In genomic region chr9:128274245-128274644, GRCh38 we compare ENCODE assay signal across 12 cellular contexts. TPM values are rescaled to one million over a fixed set of nuclear protein-coding genes. Genes with fewer than 3 reads are reported as not detected.
A peak's percentile ranks its signal among the peaks of the same experiment; 100 is the strongest.
DNase-seq lines count a peak whose midpoint lies in the region; ATAC-seq and TF ChIP-seq lines count a peak whose summit lies in the region.
"Had no signal": no experiment of that assay in that cellular context is flagged by ENCODE, and none has a peak within 500 bp of the region (broad histone marks: within the 10 kb centered on the region; RNA-seq: fewer than 3 reads in every experiment).

No MANE protein-coding gene starts in this region.

- no peaks in the 10 kb centered on the region for H3K27me3 Mint-ChIP-seq in activated T-cell treated with anti-CD3 and anti-CD28 coated beads, Interleukin-2, amount 50 U/mL, for 24 hours
- no peaks in the 10 kb centered on the region; the same call in 1 of the 2 replicates for H3K27me3 Mint-ChIP-seq in WTC11 (ENCODE audit: low read depth)

- H3K36me3 Mint-ChIP-seq in activated T-cell treated with anti-CD3 and anti-CD28 coated beads, Interleukin-2, amount 50 U/mL, for 24 hours (ENCODE audit: low read depth) = peaks cover 43% of the 10 kb centered on the region
- H3K36me3 Mint-ChIP-seq in WTC11 = peaks cover 12% of the 10 kb centered on the region

- CTCF ChIA-PET in WTC11 (lab: Charles Lee) = interaction anchor here (2.1 kb wide), 1 partner anchor 19 kb away, joined by 7 read pairs; no protein-coding TSS in a partner anchor

- H3K27ac ChIP-seq in smooth muscle cell (ENCODE audit: low read depth) (peak overlapping the region; percentile 98), caudate nucleus (ENCODE audit: low read depth, low read length) (no peak overlapping the region)

- DNase-seq in activated T-cell treated with anti-CD3 and anti-CD28 coated beads, Interleukin-2, amount 50 U/mL, for 24 hours = no peak
- no peak for DNase-seq in activated T-cell treated with anti-CD3 and anti-CD28 coated beads for 4 hours
- DNase-seq in WTC11 (ENCODE audit: low spot score) = no peak
- DNase-seq in fibroblast of villous mesenchyme (ENCODE audit: low read depth) = no peak
- no peak for DNase-seq in smooth muscle cell (lab: John Stamatoyannopoulos, UW; ENCODE audit: unreplicated experiment)
- no peak for DNase-seq in caudate nucleus (lab: John Stamatoyannopoulos, UW)
- DNase-seq: effector CD8-positive, alpha-beta T cell; NCI-H1694 treated with DMSO at 0.1 percent for 48 hours; SHP77 treated with DMSO at 0.1 percent for 48 hours; upper lobe of left lung had no signal

- peak overlapping the region; percentile 97 for H3K27ac Mint-ChIP-seq in activated T-cell treated with anti-CD3 and anti-CD28 coated beads, Interleukin-2, amount 50 U/mL, for 24 hours
- H3K27ac Mint-ChIP-seq in WTC11 = no peak overlapping the region

- H3K36me3 ChIP-seq in smooth muscle cell (ENCODE audit: low read depth) = peaks cover 11% of the 10 kb centered on the region

- H3K27me3 ChIP-seq in smooth muscle cell (ENCODE audit: low read depth) = no peaks in the 10 kb centered on the region
- H3K27me3 ChIP-seq: upper lobe of left lung had no signal

- peaks cover 54% of the 10 kb centered on the region for H4K20me1 ChIP-seq in smooth muscle cell (ENCODE audit: low read depth)

- H2AFZ ChIP-seq in smooth muscle cell (ENCODE audit: low read depth) = no peak overlapping the region

- H3K4me3 ChIP-seq in fibroblast of villous mesenchyme (ENCODE audit: low read depth, low read length) = peak overlapping the region; percentile 99
- H3K4me3 ChIP-seq in smooth muscle cell = peak overlapping the region; percentile 96

- no peaks in the 10 kb centered on the region for H3K9me3 Mint-ChIP-seq in activated T-cell treated with anti-CD3 and anti-CD28 coated beads, Interleukin-2, amount 50 U/mL, for 24 hours
- no peaks in the 10 kb centered on the region for H3K9me3 Mint-ChIP-seq in WTC11

- H3K4me3 Mint-ChIP-seq in activated T-cell treated with anti-CD3 and anti-CD28 coated beads, Interleukin-2, amount 50 U/mL, for 24 hours = peak overlapping the region; percentile 98
- peak overlapping the region; percentile 92 for H3K4me3 Mint-ChIP-seq in WTC11

- POLR2A ChIA-PET in WTC11 (lab: Charles Lee) = no interaction called here

- H3K4me2 ChIP-seq in smooth muscle cell = peak overlapping the region; percentile 91

- H3K79me2 ChIP-seq in smooth muscle cell (ENCODE audit: low read depth) = peaks cover 59% of the 10 kb centered on the region

- no peaks in the 10 kb centered on the region for H3F3A ChIP-seq in smooth muscle cell (ENCODE audit: low read depth)

- H3K9ac ChIP-seq in smooth muscle cell (ENCODE audit: low read depth) = peak overlapping the region; percentile 100

- TF ChIP-seq CTCF in WTC11 (IDR thresholded peaks at IDR 0.05) (no peak), fibroblast of villous mesenchyme (IDR thresholded peaks at IDR 0.05; ENCODE audit: insufficient read depth, low read depth, low read length) (no peak), smooth muscle cell (IDR thresholded peaks at IDR 0.05; ENCODE audit: borderline replicate concordance, insufficient read depth, poor library complexity, severe bottlenecking) (no peak)

- WGBS in smooth muscle cell (ENCODE audit: low lambda C conversion rate) = 78% methylated on average over 8 of the region's 8 CpGs

- H3K9me3 ChIP-seq in smooth muscle cell (replicated peaks; ENCODE audit: low read depth) = no peaks in the 10 kb centered on the region
- H3K9me3 ChIP-seq: upper lobe of left lung had no signal

- H3K4me1 ChIP-seq in smooth muscle cell (ENCODE audit: low read depth) = peaks cover 11% of the 10 kb centered on the region

- ATAC-seq in WTC11 (no peak), GM19455 (IDR thresholded peaks at IDR 0.05; ENCODE audit: unreplicated experiment) (no peak), HG03520 (IDR thresholded peaks at IDR 0.05; ENCODE audit: unreplicated experiment) (no peak)

- peaks cover 39% of the 10 kb centered on the region for H3K4me1 Mint-ChIP-seq in activated T-cell treated with anti-CD3 and anti-CD28 coated beads, Interleukin-2, amount 50 U/mL, for 24 hours (ENCODE audit: low read depth)
- peaks cover 14% of the 10 kb centered on the region for H3K4me1 Mint-ChIP-seq in WTC11

TF ChIP-seq in WTC11, 78 proteins besides CTCF, POLR2A, EP300 and RAD21 (continues in another document):
- no peak for TF ChIP-seq ZNF317 (CRISPR knock-in tag; IDR thresholded peaks at IDR 0.05; ENCODE audit: borderline replicate concordance, low read depth)
- TF ChIP-seq E2F1 (CRISPR knock-in tag; IDR thresholded peaks at IDR 0.05) = no peak
- no peak for TF ChIP-seq ZNF121 (CRISPR knock-in tag; IDR thresholded peaks at IDR 0.05)
- no peak for TF ChIP-seq ZNF532 (CRISPR knock-in tag; IDR thresholded peaks at IDR 0.05; ENCODE audit: borderline replicate concordance)
- no peak for TF ChIP-seq EMX1 (CRISPR knock-in tag; IDR thresholded peaks at IDR 0.05)
- TF ChIP-seq, protein P1, sequence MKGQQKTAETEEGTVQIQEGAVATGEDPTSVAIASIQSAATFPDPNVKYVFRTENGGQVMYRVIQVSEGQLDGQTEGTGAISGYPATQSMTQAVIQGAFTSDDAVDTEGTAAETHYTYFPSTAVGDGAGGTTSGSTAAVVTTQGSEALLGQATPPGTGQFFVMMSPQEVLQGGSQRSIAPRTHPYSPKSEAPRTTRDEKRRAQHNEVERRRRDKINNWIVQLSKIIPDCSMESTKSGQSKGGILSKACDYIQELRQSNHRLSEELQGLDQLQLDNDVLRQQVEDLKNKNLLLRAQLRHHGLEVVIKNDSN (CRISPR knock-in tag; IDR thresholded peaks at IDR 0.05) = no peak
- TF ChIP-seq SP1 (CRISPR knock-in tag; conservative IDR thresholded peaks at IDR 0.05) = no peak
- no peak for TF ChIP-seq IRF2 (CRISPR knock-in tag; IDR thresholded peaks at IDR 0.05; ENCODE audit: borderline replicate concordance, low read depth)

RNA-seq across cellular contexts. Expression of gene GOLGA2, which starts 1.6 kb away (rescaled TPM):
- total RNA-seq in WTC11 (2021) = 54.7 to 66.3 TPM (median 58.8 TPM) in 3 replicates
- total RNA-seq in fibroblast of villous mesenchyme = 114 and 116 TPM in 2 replicates
- total RNA-seq in smooth muscle cell = 99.5 and 101 TPM in 2 replicates
- polyA plus RNA-seq in smooth muscle cell = 55.4 and 70.1 TPM in 2 replicates

RNA-seq across cellular contexts. Expression of gene SWI5, which starts 1.8 kb away (rescaled TPM):
- 26.2 to 32.0 TPM (median 31.7 TPM) in 3 replicates for total RNA-seq in WTC11 (2021)
- total RNA-seq in fibroblast of villous mesenchyme = 26.7 and 31.1 TPM in 2 replicates
- 41.0 and 47.1 TPM in 2 replicates for total RNA-seq in smooth muscle cell
- 71.1 and 77.2 TPM in 2 replicates for polyA plus RNA-seq in smooth muscle cell

RNA-seq across cellular contexts. Expression of gene TRUB2, which starts 48.0 kb away (rescaled TPM):
- total RNA-seq in WTC11 (2021) = 33.1 to 35.0 TPM (median 33.2 TPM) in 3 replicates
- 17.7 and 20.6 TPM in 2 replicates for total RNA-seq in fibroblast of villous mesenchyme
- total RNA-seq in smooth muscle cell = 5.2 and 9.0 TPM in 2 replicates
- polyA plus RNA-seq in smooth muscle cell = 25.1 and 33.2 TPM in 2 replicates

RNA-seq across cellular contexts. Expression of gene COQ4, which starts 48.4 kb away (rescaled TPM):
- total RNA-seq in WTC11 (2021) (31.3 to 45.3 TPM (median 33.6 TPM) in 3 replicates), fibroblast of villous mesenchyme (22.0 and 32.5 TPM in 2 replicates), smooth muscle cell (16.7 and 23.5 TPM in 2 replicates)
- polyA plus RNA-seq in smooth muscle cell = 37.5 and 51.0 TPM in 2 replicates
